ENCODE assay signal across 8 cellular contexts in genomic region chr3:52123106-52123708, GRCh38. TPM values are rescaled to one million over a fixed set of nuclear protein-coding genes. Genes with fewer than 3 reads are reported as not detected.
DNase-seq lines count a peak whose midpoint lies in the region; ATAC-seq and TF ChIP-seq lines count a peak whose summit lies in the region.

No MANE protein-coding gene starts in this region.

- peak; percentile 98 for TF ChIP-seq CTCF in chondrocyte (IDR thresholded peaks at IDR 0.05)

- DNase-seq in ACHN (peak; percentile 63), NCI-H2081 treated with DMSO at 0.1 percent for 48 hours (lab: John Stamatoyannopoulos, UW) (peak; percentile 11), chondrocyte (ENCODE audit: low spot score) (peak; percentile 64), NCI-H128 (lab: John Stamatoyannopoulos, UW; ENCODE audit: unreplicated experiment) (no peak)
- DNase-seq in activated CD4-positive, alpha-beta T cell treated with anti-CD3 and anti-CD28 coated beads for 48 hours = peak; percentile 80
- peak; percentile 67 to 75 for DNase-seq in stimulated activated CD4-positive, alpha-beta T cell treated with anti-CD3 and anti-CD28 coated beads, Interleukin-1b, Interleukin-23, amount 100 ng/mL, for 4 hours (ENCODE audit: low read depth in 2 of 2)

- H3K27ac Mint-ChIP-seq in chondrocyte (ENCODE audit: unreplicated experiment) = no peak overlapping the region

- H3K9me3 Mint-ChIP-seq in chondrocyte (ENCODE audit: low read depth) = no peaks in the 10 kb centered on the region

- H3K4me3 Mint-ChIP-seq in chondrocyte (ENCODE audit: unreplicated experiment) = no peak overlapping the region

- H3K4me1 Mint-ChIP-seq in chondrocyte (ENCODE audit: low read depth) = peaks cover 8% of the 10 kb centered on the region

- H3K27me3 ChIP-seq in layer of hippocampus (ENCODE audit: control insufficient read depth, insufficient read depth, low read length) = no peaks in the 10 kb centered on the region

- in situ Hi-C loops in ACHN (cut with HindIII; ENCODE audit: low pct_ligation_motif_present, low pct_unique_long_range_greater_than_20kb, low sequenced_read_pairs) = no loop called here

- peaks cover 3% of the 10 kb centered on the region for H3K36me3 Mint-ChIP-seq in chondrocyte (ENCODE audit: low read depth)

- H3K27me3 Mint-ChIP-seq in chondrocyte (ENCODE audit: low read depth) = no peaks in the 10 kb centered on the region

- peak; percentile 55 for ATAC-seq in GM18511 (IDR thresholded peaks at IDR 0.05; ENCODE audit: unreplicated experiment)

- peak overlapping the region; percentile 50 for H3K27ac ChIP-seq in layer of hippocampus (ENCODE audit: low read depth, low read length)

RNA-seq across cellular contexts. Expression of gene POC1A, which starts 31.0 kb away (rescaled TPM):
- 5.3 to 5.7 TPM (median 5.5 TPM) in 3 replicates for total RNA-seq in chondrocyte
